In the genomic region with DNA sequence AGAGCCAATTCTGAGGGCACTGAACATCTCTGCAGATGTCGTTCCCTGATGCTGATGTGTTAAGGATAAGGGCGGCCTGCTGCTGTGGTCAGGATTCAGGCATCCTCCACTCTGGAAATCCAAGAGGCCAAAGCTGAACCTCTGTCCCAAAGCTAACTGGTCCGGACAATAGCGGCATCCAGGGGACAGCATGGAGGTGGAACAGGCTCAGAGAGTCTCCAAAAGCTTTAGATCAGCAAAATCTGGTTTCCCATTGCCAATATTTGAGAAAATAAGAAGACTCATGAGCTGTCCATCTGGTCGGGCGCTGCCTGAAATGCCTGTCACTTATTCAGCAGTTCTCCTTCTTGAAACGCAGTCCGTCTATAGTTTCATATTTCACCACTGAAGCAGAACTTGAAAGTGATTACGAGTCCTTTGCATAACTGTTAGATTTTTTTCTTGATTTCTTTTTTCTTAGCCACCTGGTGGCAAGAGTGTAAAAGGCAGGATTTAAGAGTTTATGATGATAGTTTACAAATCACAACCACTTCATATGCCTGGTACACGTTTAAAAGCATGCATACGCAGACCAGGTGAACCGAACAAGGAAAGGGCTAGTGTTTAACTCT, we compare ENCODE assay signal across 8 cellular contexts.
A peak's percentile ranks its signal among the peaks of the same experiment; 100 is the strongest.
DNase-seq lines count a peak whose midpoint lies in the region; ATAC-seq and TF ChIP-seq lines count a peak whose summit lies in the region.

No MANE protein-coding gene starts in this region.

- ATAC-seq in GM19463 (IDR thresholded peaks at IDR 0.05; ENCODE audit: unreplicated experiment) = peak; percentile 94
- peak; percentile 91 for ATAC-seq in HG03432 (IDR thresholded peaks at IDR 0.05; ENCODE audit: unreplicated experiment)

- no peak overlapping the region for H3K4me3 ChIP-seq in fibroblast of pulmonary artery (replicated peaks; ENCODE audit: low read depth, low read length)

- DNase-seq in NCI-H82 (lab: John Stamatoyannopoulos, UW) (peak; percentile 22), NCI-H82 treated with DMSO at 0.1 percent for 48 hours (lab: John Stamatoyannopoulos, UW; ENCODE audit: unreplicated experiment) (no peak), SIG-M5 (lab: John Stamatoyannopoulos, UW) (peak; percentile 63), fibroblast of pulmonary artery (ENCODE audit: low read depth) (peak; percentile 52), superior temporal gyrus (ENCODE audit: extremely low spot score) (peak; percentile 45)
- DNase-seq in stimulated activated CD4-positive, alpha-beta T cell treated with anti-CD3 and anti-CD28 coated beads, Interleukin-4, amount 100 ng/mL, for 1 hour = no peak

- TF ChIP-seq CTCF in fibroblast of pulmonary artery (IDR thresholded peaks at IDR 0.05; ENCODE audit: low read length, missing control alignments) = peak; percentile 56

Comparison
In these comparisons a context has a peak if more than half of its experiments do, and no peak if none do; other contexts are left out.
1. DNase-seq: peak in NCI-H82 (single experiment), SIG-M5 (single experiment), fibroblast of pulmonary artery (single experiment) and superior temporal gyrus (single experiment); none in NCI-H82 treated with DMSO at 0.1 percent for 48 hours (single experiment) and stimulated activated CD4-positive, alpha-beta T cell treated with anti-CD3 and anti-CD28 coated beads, Interleukin-4, amount 100 ng/mL, for 1 hour (single experiment).